Comparison of ENCODE assay signal across 22 cellular contexts in the genomic region with DNA sequence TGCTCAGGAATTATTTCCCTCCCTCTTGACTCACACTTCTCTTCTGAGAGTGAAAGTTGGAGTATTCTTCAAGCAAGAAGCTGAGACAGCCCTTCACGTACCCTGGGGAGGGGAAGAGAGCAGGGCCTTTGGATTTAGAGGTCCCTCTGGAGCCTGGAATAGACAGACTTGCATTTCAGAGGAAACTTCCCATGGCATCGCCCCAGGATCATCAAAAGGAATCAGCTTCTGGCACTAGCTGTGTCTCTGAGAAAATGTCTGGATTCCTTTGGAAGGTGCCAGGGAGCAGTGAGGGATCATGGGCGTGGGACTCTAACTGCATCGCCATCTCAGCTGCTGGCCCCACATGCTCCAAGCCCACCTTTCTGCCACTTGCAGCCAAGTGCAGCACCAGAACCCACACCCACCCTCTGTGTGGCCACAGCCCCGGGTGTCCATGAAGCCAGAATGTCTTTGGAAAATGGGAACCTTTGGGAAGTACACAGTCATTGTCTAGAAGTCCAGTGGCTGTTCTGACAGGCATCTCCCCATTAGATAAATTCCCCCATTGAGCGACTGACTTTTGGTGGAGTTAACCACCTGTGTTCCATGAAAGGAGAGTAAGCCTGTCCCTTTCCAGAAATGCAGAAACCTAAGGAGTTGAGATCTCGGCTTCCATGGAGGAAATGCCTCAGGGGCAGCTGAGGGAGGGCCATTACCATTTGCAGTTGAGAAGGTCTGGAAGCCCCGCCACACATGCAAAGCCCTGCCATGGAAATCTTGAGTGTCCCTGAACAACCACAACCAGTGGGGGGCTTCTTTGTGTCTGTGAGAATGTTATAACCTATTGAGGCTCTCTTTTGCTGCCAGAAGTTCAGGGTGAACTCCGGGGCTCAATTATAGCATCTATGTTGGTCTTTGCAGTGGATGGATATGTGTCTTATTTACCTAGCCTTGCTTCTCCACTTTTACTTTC. TPM values are rescaled to one million over a fixed set of nuclear protein-coding genes. Genes with fewer than 3 reads are reported as not detected.
DNase-seq lines count a peak whose midpoint lies in the region; FAIRE-seq and TF ChIP-seq lines count a peak whose summit lies in the region.
"Had no signal": no experiment of that assay in that cellular context is flagged by ENCODE, and none has a peak within 500 bp of the region (broad histone marks: within the 10 kb centered on the region; RNA-seq: fewer than 3 reads in every experiment).

No MANE protein-coding gene starts in this region.

- no peaks in the 10 kb centered on the region for H3K79me1 ChIP-seq in mesendoderm (ENCODE audit: low read length)

- H3K9ac ChIP-seq in astrocyte (ENCODE audit: low read length) (no peak overlapping the region), mesendoderm (ENCODE audit: low read length) (no peak overlapping the region)
- H3K9ac ChIP-seq: GM23248 had no signal

- no peak overlapping the region for H2AK5ac ChIP-seq in mesendoderm (ENCODE audit: low read length)

- H3K27me3 ChIP-seq in astrocyte (ENCODE audit: insufficient read depth, low read length) (peaks cover 6% of the 10 kb centered on the region), mesendoderm (ENCODE audit: insufficient read depth, low read length, poor library complexity) (no peaks in the 10 kb centered on the region), vagina (no peaks in the 10 kb centered on the region), HAP-1 (ENCODE audit: low read depth) (no peaks in the 10 kb centered on the region)

- H3K27me3 Mint-ChIP-seq in astrocyte (ENCODE audit: low read depth, unreplicated experiment), result peaks cover 53% of the 10 kb centered on the region

- no peak overlapping the region for H3K56ac ChIP-seq in mesendoderm (ENCODE audit: low read length)

- no peaks in the 10 kb centered on the region for H3K9me3 Mint-ChIP-seq in astrocyte (ENCODE audit: unreplicated experiment)

- H3K4ac ChIP-seq in mesendoderm (ENCODE audit: low read depth, low read length), result no peak overlapping the region

- no peak overlapping the region for H2BK5ac ChIP-seq in mesendoderm (ENCODE audit: low read length)

- no peak overlapping the region for H4K8ac ChIP-seq in mesendoderm (ENCODE audit: low read depth, low read length)

- no peaks in the 10 kb centered on the region for H3K4me1 ChIP-seq in astrocyte (ENCODE audit: insufficient read depth, low read length)
- no peaks in the 10 kb centered on the region for H3K4me1 ChIP-seq in mesendoderm (ENCODE audit: control insufficient read depth, low read depth, low read length)
- no peaks in the 10 kb centered on the region for H3K4me1 ChIP-seq in vagina
- no peaks in the 10 kb centered on the region for H3K4me1 ChIP-seq in HAP-1

- H3K9me3 ChIP-seq in astrocyte (ENCODE audit: insufficient read depth, low read depth, low read length) (no peaks in the 10 kb centered on the region), vagina (no peaks in the 10 kb centered on the region), HAP-1 (no peaks in the 10 kb centered on the region)

- H3K4me2 ChIP-seq in astrocyte (ENCODE audit: low read length) (no peak overlapping the region), mesendoderm (ENCODE audit: low read length) (no peak overlapping the region)

- TF ChIP-seq CTCF in astrocyte (IDR thresholded peaks at IDR 0.05; ENCODE audit: insufficient read depth, low read depth, low read length) (no peak), vagina (IDR thresholded peaks at IDR 0.05) (no peak)

- no peaks in the 10 kb centered on the region for H3K36me3 Mint-ChIP-seq in astrocyte (ENCODE audit: low read depth, unreplicated experiment)
- H3K36me3 Mint-ChIP-seq: CD14-positive monocyte had no signal

- no peak for FAIRE-seq in astrocyte (lab: Jason Lieb, UNC)
- FAIRE-seq: GM12878, GM19239 had no signal

- no CpG with 5 or more reads among the region's 9 CpGs for WGBS in mesendoderm (ENCODE audit: extremely low coverage, insufficient coverage, low lambda C conversion rate)

- TF ChIP-seq POLR2A in vagina (IDR thresholded peaks at IDR 0.05), result no peak

- H3K18ac ChIP-seq in mesendoderm (ENCODE audit: low read length), result no peak overlapping the region

- no peak overlapping the region for H3K23ac ChIP-seq in mesendoderm (ENCODE audit: low read length)

- peak overlapping the region; percentile 58 for H3K27ac Mint-ChIP-seq in astrocyte (ENCODE audit: unreplicated experiment)

- no peak overlapping the region for H3K4me3 Mint-ChIP-seq in astrocyte (ENCODE audit: unreplicated experiment)
- H3K4me3 Mint-ChIP-seq: CD14-positive monocyte had no signal

- H3K4me3 ChIP-seq in astrocyte (ENCODE audit: insufficient read depth, low read depth, low read length), result no peak overlapping the region
- H3K4me3 ChIP-seq in mesendoderm (ENCODE audit: low read length), result no peak overlapping the region
- no peak overlapping the region for H3K4me3 ChIP-seq in vagina
- H3K4me3 ChIP-seq in HAP-1, result no peak overlapping the region
- H3K4me3 ChIP-seq: GM12878, GM23248 had no signal

- DNase-seq in activated CD8-positive, alpha-beta memory T cell treated with anti-CD3 and anti-CD28 coated beads for 24 hours, result peak; percentile 43
- DNase-seq in activated CD8-positive, alpha-beta memory T cell treated with anti-CD3 and anti-CD28 coated beads, Interleukin-2, amount 50 U/mL, for 4 hours, result no peak
- no peak for DNase-seq in astrocyte (ENCODE audit: low read depth)
- DNase-seq in mesendoderm, result peak; percentile 38
- DNase-seq in vagina (ENCODE audit: extremely low spot score in 2 of 2), result peak; percentile 54 to 58
- DNase-seq in D341Med (ENCODE audit: low spot score), result no peak
- DNase-seq in stimulated activated CD8-positive, alpha-beta memory T cell treated with anti-CD3 and anti-CD28 coated beads, Interleukin-4, amount 100 ng/mL, for 48 hours, result no peak
- DNase-seq in HAP-1 (ENCODE audit: low spot score in 2 of 2), result no peak
- DNase-seq: 8988T, DMS 273 treated with DMSO at 0.1 percent for 48 hours, GM23248, NCI-H1105, NCI-H2081, NCI-H446 treated with DMSO at 0.1 percent for 48 hours, NCI-H69, SHP77 had no signal

- in situ Hi-C loops in HAP-1 (cut with MboI; ENCODE audit: low sequenced_read_pairs), result no loop called here

- no peaks in the 10 kb centered on the region for H3K4me1 Mint-ChIP-seq in astrocyte (ENCODE audit: low read depth, unreplicated experiment)

- no peaks in the 10 kb centered on the region for H4K20me1 ChIP-seq in astrocyte (ENCODE audit: insufficient read depth, low read length)

- H2BK120ac ChIP-seq in mesendoderm (ENCODE audit: low read depth, low read length), result no peak overlapping the region

- no peak overlapping the region for H3K27ac ChIP-seq in astrocyte (ENCODE audit: low read depth, low read length)
- H3K27ac ChIP-seq in mesendoderm (ENCODE audit: low read depth, low read length), result no peak overlapping the region
- H3K27ac ChIP-seq in vagina, result no peak overlapping the region
- H3K27ac ChIP-seq: GM23248 had no signal

- H4K5ac ChIP-seq in mesendoderm (ENCODE audit: low read length), result no peak overlapping the region

- no peaks in the 10 kb centered on the region for H3K79me2 ChIP-seq in astrocyte (ENCODE audit: insufficient read depth, low read length)
- H3K79me2 ChIP-seq in mesendoderm (ENCODE audit: control insufficient read depth, insufficient read depth, low read length), result no peaks in the 10 kb centered on the region

- H2AFZ ChIP-seq in astrocyte (ENCODE audit: low read depth, low read length), result no peak overlapping the region
- H2AFZ ChIP-seq: GM23248 had no signal

- no peak overlapping the region for H2BK15ac ChIP-seq in mesendoderm (replicated peaks; ENCODE audit: low read depth)

- H3K36me3 ChIP-seq in astrocyte (ENCODE audit: insufficient read depth, low read length) (no peaks in the 10 kb centered on the region), mesendoderm (ENCODE audit: control insufficient read depth, insufficient read depth, low read length) (no peaks in the 10 kb centered on the region), vagina (no peaks in the 10 kb centered on the region), HAP-1 (replicated peaks) (no peaks in the 10 kb centered on the region)

- intact Hi-C loops in vagina (cut with DNase I), result no loop called here

RNA-seq across cellular contexts. Expression of a gene that starts 57.8 kb away (rescaled TPM):
- total RNA-seq in astrocyte (2.2 and 6.1 TPM in 2 replicates), vagina (1.7 TPM)
- polyA plus RNA-seq in mesendoderm (2013, experiment 1 of 2), result 0.08 TPM
- polyA plus RNA-seq in mesendoderm (2013, experiment 2 of 2), result 0.17 TPM
- total RNA-seq: GM12878, LHCN-M2, OCI-LY7, RPMI7951 had no signal
- polyA plus RNA-seq: CD14-positive monocyte, GM12878 had no signal

Comparison
In these comparisons a context has a peak if more than half of its experiments do, and no peak if none do; other contexts are left out.
1. DNase-seq: peak in activated CD8-positive, alpha-beta memory T cell treated with anti-CD3 and anti-CD28 coated beads for 24 hours (single experiment), mesendoderm (single experiment) and vagina (2 of 2); none in activated CD8-positive, alpha-beta memory T cell treated with anti-CD3 and anti-CD28 coated beads, Interleukin-2, amount 50 U/mL, for 4 hours (single experiment), astrocyte (single experiment), D341Med (single experiment), stimulated activated CD8-positive, alpha-beta memory T cell treated with anti-CD3 and anti-CD28 coated beads, Interleukin-4, amount 100 ng/mL, for 48 hours (single experiment) and HAP-1 (0 of 2).